1 cellular context compared by ENCODE assay signal in the genomic region with DNA sequence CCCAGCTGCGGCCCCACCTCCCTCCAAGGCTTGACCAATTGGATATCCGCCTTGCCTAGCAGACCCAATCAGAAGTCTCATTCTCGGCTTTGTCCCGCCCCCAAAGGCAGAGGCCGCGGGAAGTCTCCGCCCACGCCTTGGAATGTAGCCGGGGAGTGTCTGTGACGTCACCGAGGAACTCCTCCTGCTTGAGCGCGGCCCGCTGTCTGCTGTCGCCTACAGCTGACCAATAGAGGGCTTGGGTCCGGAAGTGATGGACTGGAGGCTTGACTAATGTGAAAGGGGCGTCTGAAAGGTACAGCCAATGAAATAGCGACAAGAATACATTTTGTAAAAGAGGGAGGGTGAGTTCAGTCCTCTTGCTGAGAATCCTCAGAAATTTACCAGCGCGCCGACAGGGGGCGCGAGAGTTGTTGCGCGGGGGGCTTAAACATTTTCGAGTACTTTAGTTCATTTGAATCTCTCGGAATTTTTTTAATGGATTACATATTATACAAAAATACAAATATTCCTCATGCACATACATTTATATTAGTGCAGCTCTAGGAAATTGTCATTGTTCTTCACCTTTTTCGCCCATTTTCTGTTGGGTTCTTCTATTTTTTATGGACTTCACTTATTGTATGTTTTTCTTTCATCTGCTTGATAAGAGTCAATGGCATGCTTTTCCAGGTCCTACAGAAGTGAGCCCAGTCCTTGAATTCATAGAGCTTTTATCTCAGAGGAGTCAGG.
A peak's percentile ranks its signal among the peaks of the same experiment; 100 is the strongest.
TF ChIP-seq lines count a peak whose summit lies in the region.

No MANE protein-coding gene starts in this region.

TF ChIP-seq in HepG2, 621 proteins besides CTCF, POLR2A, EP300 and RAD21 (continued from another document and continues in another):
- TF ChIP-seq, protein P1, sequence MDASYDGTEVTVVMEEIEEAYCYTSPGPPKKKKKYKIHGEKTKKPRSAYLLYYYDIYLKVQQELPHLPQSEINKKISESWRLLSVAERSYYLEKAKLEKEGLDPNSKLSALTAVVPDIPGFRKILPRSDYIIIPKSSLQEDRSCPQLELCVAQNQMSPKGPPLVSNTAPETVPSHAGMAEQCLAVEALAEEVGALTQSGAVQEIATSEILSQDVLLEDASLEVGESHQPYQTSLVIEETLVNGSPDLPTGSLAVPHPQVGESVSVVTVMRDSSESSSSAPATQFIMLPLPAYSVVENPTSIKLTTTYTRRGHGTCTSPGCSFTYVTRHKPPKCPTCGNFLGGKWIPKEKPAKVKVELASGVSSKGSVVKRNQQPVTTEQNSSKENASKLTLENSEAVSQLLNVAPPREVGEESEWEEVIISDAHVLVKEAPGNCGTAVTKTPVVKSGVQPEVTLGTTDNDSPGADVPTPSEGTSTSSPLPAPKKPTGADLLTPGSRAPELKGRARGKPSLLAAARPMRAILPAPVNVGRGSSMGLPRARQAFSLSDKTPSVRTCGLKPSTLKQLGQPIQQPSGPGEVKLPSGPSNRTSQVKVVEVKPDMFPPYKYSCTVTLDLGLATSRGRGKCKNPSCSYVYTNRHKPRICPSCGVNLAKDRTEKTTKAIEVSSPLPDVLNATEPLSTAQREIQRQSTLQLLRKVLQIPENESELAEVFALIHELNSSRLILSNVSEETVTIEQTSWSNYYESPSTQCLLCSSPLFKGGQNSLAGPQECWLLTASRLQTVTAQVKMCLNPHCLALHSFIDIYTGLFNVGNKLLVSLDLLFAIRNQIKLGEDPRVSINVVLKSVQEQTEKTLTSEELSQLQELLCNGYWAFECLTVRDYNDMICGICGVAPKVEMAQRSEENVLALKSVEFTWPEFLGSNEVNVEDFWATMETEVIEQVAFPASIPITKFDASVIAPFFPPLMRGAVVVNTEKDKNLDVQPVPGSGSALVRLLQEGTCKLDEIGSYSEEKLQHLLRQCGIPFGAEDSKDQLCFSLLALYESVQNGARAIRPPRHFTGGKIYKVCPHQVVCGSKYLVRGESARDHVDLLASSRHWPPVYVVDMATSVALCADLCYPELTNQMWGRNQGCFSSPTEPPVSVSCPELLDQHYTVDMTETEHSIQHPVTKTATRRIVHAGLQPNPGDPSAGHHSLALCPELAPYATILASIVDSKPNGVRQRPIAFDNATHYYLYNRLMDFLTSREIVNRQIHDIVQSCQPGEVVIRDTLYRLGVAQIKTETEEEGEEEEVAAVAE (CRISPR knock-in tag; IDR thresholded peaks at IDR 0.05; ENCODE audit: borderline replicate concordance) = 0 out of 2 replicates have a peak, but pooled peaks have one; percentile 4
- TF ChIP-seq PLRG1 (conservative IDR thresholded peaks at IDR 0.05) = no peak
- TF ChIP-seq, protein P2, sequence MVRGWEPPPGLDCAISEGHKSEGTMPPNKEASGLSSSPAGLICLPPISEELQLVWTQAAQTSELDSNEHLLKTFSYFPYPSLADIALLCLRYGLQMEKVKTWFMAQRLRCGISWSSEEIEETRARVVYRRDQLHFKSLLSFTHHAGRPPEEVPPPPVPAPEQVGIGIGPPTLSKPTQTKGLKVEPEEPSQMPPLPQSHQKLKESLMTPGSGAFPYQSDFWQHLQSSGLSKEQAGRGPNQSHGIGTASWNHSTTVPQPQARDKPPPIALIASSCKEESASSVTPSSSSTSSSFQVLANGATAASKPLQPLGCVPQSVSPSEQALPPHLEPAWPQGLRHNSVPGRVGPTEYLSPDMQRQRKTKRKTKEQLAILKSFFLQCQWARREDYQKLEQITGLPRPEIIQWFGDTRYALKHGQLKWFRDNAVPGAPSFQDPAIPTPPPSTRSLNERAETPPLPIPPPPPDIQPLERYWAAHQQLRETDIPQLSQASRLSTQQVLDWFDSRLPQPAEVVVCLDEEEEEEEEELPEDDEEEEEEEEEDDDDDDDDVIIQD (CRISPR knock-in tag; IDR thresholded peaks at IDR 0.05; ENCODE audit: low read depth) = peak; percentile 72; the same call in 1 of the 2 replicates
- TF ChIP-seq SP1 (IDR thresholded peaks at IDR 0.05) = no peak
- peak; percentile 81 for TF ChIP-seq SP1 (CRISPR knock-in tag; IDR thresholded peaks at IDR 0.05)
- no peak for TF ChIP-seq ZNF430 (CRISPR knock-in tag; IDR thresholded peaks at IDR 0.05)
- TF ChIP-seq HOXA3 (CRISPR knock-in tag; IDR thresholded peaks at IDR 0.05) = peak; percentile 60
- TF ChIP-seq, protein P3, sequence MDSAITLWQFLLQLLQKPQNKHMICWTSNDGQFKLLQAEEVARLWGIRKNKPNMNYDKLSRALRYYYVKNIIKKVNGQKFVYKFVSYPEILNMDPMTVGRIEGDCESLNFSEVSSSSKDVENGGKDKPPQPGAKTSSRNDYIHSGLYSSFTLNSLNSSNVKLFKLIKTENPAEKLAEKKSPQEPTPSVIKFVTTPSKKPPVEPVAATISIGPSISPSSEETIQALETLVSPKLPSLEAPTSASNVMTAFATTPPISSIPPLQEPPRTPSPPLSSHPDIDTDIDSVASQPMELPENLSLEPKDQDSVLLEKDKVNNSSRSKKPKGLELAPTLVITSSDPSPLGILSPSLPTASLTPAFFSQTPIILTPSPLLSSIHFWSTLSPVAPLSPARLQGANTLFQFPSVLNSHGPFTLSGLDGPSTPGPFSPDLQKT (CRISPR knock-in tag; IDR thresholded peaks at IDR 0.05; ENCODE audit: borderline replicate concordance) = no peak
- TF ChIP-seq CHD2 (IDR thresholded peaks at IDR 0.05; ENCODE audit: low read depth, low read length) = peak; percentile 35; the same call in 1 of the 2 replicates
- TF ChIP-seq ZNF224 (CRISPR knock-in tag; IDR thresholded peaks at IDR 0.05) = no peak
- TF ChIP-seq ZBTB7B (CRISPR knock-in tag; IDR thresholded peaks at IDR 0.05) = 0 out of 2 replicates have a peak, but pooled peaks have one; percentile 22
- TF ChIP-seq GABPB1 (CRISPR knock-in tag; IDR thresholded peaks at IDR 0.05) = peak; percentile 62
- peak; percentile 41 for TF ChIP-seq SRSF1 (optimal IDR thresholded peaks at IDR 0.05; ENCODE audit: low read depth, low read length)
- TF ChIP-seq, protein P4, sequence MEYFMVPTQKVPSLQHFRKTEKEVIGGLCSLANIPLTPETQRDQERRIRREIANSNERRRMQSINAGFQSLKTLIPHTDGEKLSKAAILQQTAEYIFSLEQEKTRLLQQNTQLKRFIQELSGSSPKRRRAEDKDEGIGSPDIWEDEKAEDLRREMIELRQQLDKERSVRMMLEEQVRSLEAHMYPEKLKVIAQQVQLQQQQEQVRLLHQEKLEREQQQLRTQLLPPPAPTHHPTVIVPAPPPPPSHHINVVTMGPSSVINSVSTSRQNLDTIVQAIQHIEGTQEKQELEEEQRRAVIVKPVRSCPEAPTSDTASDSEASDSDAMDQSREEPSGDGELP (IDR thresholded peaks at IDR 0.05; ENCODE audit: borderline replicate concordance, low read depth) = peak; percentile 74
- TF ChIP-seq CREB1 (IDR thresholded peaks at IDR 0.05) = peak; percentile 100
- peak; percentile 97 for TF ChIP-seq CREB1 (CRISPR knock-in tag; IDR thresholded peaks at IDR 0.05)
- no peak for TF ChIP-seq PRPF4 (IDR thresholded peaks at IDR 0.05; ENCODE audit: low read depth, low read length, poor library complexity, severe bottlenecking)
- TF ChIP-seq, protein P5, sequence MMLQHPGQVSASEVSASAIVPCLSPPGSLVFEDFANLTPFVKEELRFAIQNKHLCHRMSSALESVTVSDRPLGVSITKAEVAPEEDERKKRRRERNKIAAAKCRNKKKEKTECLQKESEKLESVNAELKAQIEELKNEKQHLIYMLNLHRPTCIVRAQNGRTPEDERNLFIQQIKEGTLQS (CRISPR knock-in tag; IDR thresholded peaks at IDR 0.05) = peak; percentile 3; the same call in 1 of the 2 replicates
- TF ChIP-seq GABPA (IDR thresholded peaks at IDR 0.05; ENCODE audit: low read depth, low read length) = no peak
- peak; percentile 64 for TF ChIP-seq GABPA (CRISPR knock-in tag; IDR thresholded peaks at IDR 0.05; ENCODE audit: low read depth)
- TF ChIP-seq HDAC1 (CRISPR knock-in tag; IDR thresholded peaks at IDR 0.05) = 0 out of 2 replicates have a peak, but pooled peaks have one; percentile 12
- no peak; the same call in none of the 2 replicates for TF ChIP-seq MED1 (CRISPR knock-in tag; IDR thresholded peaks at IDR 0.05)
- TF ChIP-seq, protein P6, sequence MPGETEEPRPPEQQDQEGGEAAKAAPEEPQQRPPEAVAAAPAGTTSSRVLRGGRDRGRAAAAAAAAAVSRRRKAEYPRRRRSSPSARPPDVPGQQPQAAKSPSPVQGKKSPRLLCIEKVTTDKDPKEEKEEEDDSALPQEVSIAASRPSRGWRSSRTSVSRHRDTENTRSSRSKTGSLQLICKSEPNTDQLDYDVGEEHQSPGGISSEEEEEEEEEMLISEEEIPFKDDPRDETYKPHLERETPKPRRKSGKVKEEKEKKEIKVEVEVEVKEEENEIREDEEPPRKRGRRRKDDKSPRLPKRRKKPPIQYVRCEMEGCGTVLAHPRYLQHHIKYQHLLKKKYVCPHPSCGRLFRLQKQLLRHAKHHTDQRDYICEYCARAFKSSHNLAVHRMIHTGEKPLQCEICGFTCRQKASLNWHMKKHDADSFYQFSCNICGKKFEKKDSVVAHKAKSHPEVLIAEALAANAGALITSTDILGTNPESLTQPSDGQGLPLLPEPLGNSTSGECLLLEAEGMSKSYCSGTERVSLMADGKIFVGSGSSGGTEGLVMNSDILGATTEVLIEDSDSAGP (CRISPR knock-in tag; IDR thresholded peaks at IDR 0.05; ENCODE audit: borderline replicate concordance) = 0 out of 2 replicates have a peak, but pooled peaks have one; percentile 2
- TF ChIP-seq STAG1 (CRISPR knock-in tag; IDR thresholded peaks at IDR 0.05) = peak; percentile 63
- TF ChIP-seq SIN3B (IDR thresholded peaks at IDR 0.05; ENCODE audit: low read length) = 0 out of 2 replicates have a peak, but pooled peaks have one; percentile 23
- TF ChIP-seq POGZ (CRISPR knock-in tag; IDR thresholded peaks at IDR 0.05) = peak; percentile 92
- TF ChIP-seq YEATS2 (CRISPR knock-in tag; IDR thresholded peaks at IDR 0.05; ENCODE audit: borderline replicate concordance) = peak; percentile 65; the same call in 1 of the 2 replicates
- TF ChIP-seq SP2 (CRISPR knock-in tag; IDR thresholded peaks at IDR 0.05) = peak; percentile 92
- peak; percentile 61; the same call in 1 of the 2 replicates for TF ChIP-seq ELF1 (CRISPR knock-in tag; IDR thresholded peaks at IDR 0.05)
- TF ChIP-seq SALL1 (CRISPR knock-in tag; IDR thresholded peaks at IDR 0.05) = peak; percentile 49
- no peak for TF ChIP-seq U2AF2 (IDR thresholded peaks at IDR 0.05; ENCODE audit: low read depth, low read length)
- TF ChIP-seq, protein P7, sequence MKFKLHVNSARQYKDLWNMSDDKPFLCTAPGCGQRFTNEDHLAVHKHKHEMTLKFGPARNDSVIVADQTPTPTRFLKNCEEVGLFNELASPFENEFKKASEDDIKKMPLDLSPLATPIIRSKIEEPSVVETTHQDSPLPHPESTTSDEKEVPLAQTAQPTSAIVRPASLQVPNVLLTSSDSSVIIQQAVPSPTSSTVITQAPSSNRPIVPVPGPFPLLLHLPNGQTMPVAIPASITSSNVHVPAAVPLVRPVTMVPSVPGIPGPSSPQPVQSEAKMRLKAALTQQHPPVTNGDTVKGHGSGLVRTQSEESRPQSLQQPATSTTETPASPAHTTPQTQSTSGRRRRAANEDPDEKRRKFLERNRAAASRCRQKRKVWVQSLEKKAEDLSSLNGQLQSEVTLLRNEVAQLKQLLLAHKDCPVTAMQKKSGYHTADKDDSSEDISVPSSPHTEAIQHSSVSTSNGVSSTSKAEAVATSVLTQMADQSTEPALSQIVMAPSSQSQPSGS (CRISPR knock-in tag; IDR thresholded peaks at IDR 0.05) = peak; percentile 88
- TF ChIP-seq ZNF558 (CRISPR knock-in tag; IDR thresholded peaks at IDR 0.05; ENCODE audit: borderline replicate concordance) = no peak
- peak; percentile 96 for TF ChIP-seq NFYB (CRISPR knock-in tag; IDR thresholded peaks at IDR 0.05)
- peak; percentile 40 for TF ChIP-seq THAP11 (CRISPR knock-in tag; IDR thresholded peaks at IDR 0.05)
- TF ChIP-seq, protein P8, sequence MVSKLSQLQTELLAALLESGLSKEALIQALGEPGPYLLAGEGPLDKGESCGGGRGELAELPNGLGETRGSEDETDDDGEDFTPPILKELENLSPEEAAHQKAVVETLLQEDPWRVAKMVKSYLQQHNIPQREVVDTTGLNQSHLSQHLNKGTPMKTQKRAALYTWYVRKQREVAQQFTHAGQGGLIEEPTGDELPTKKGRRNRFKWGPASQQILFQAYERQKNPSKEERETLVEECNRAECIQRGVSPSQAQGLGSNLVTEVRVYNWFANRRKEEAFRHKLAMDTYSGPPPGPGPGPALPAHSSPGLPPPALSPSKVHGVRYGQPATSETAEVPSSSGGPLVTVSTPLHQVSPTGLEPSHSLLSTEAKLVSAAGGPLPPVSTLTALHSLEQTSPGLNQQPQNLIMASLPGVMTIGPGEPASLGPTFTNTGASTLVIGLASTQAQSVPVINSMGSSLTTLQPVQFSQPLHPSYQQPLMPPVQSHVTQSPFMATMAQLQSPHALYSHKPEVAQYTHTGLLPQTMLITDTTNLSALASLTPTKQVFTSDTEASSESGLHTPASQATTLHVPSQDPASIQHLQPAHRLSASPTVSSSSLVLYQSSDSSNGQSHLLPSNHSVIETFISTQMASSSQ (IDR thresholded peaks at IDR 0.05; ENCODE audit: low read depth) = 0 out of 2 replicates have a peak, but pooled peaks have one; percentile 40
- TF ChIP-seq, protein P8 (CRISPR knock-in tag; IDR thresholded peaks at IDR 0.05; ENCODE audit: borderline replicate concordance) = no peak
- TF ChIP-seq, protein P9, sequence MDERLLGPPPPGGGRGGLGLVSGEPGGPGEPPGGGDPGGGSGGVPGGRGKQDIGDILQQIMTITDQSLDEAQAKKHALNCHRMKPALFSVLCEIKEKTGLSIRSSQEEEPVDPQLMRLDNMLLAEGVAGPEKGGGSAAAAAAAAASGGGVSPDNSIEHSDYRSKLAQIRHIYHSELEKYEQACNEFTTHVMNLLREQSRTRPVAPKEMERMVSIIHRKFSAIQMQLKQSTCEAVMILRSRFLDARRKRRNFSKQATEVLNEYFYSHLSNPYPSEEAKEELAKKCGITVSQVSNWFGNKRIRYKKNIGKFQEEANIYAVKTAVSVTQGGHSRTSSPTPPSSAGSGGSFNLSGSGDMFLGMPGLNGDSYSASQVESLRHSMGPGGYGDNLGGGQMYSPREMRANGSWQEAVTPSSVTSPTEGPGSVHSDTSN (CRISPR knock-in tag; IDR thresholded peaks at IDR 0.05) = peak; percentile 98
- TF ChIP-seq ZMYM2 (CRISPR knock-in tag; IDR thresholded peaks at IDR 0.05) = 0 out of 2 replicates have a peak, but pooled peaks have one; percentile 46
- peak; percentile 2; the same call in 1 of the 2 replicates for TF ChIP-seq NR2F2 (IDR thresholded peaks at IDR 0.05; ENCODE audit: borderline replicate concordance, low read depth)
- peak; percentile 84 for TF ChIP-seq ZMYM4 (CRISPR knock-in tag; IDR thresholded peaks at IDR 0.05)
- TF ChIP-seq MAFK (conservative IDR thresholded peaks at IDR 0.05 in 1 of 2, IDR thresholded peaks at IDR 0.05 in 1 of 2; ENCODE audit: low read length in 2 of 2) = no peak
